23 cellular contexts compared by ENCODE assay signal in the genomic region with DNA sequence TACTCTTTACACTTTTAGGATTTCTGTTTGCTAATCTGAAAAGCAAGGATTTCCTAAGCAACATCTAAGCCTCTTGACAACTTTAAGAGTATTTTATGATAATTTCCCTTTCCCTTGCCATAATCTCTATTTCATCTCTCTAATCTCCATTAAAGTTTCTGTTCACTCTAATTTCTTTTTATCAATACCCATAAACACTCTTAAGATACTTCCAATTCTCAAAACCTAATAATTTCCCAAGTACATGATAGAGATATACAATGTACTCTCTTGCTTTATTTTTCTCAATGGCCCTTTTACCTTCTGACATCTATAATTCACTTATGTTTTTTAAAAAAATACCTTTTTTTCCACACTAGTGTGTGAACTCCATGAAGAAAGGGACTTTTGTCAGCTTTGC. TPM values are rescaled to one million over a fixed set of nuclear protein-coding genes. Genes with fewer than 3 reads are reported as not detected.
"Had no signal": no experiment of that assay in that cellular context is flagged by ENCODE, and none has a peak within 500 bp of the region (broad histone marks: within the 10 kb centered on the region; RNA-seq: fewer than 3 reads in every experiment).

No MANE protein-coding gene starts in this region.

- H3K4me1 Mint-ChIP-seq: immature natural killer cell had no signal

- DNase-seq: activated CD8-positive, alpha-beta T cell treated with anti-CD3 and anti-CD28 coated beads, Interleukin-2, amount 10 ng/mL, durations not matched to agents 7 days and 5 days; adrenal gland; cerebellar nuclear complex; glutamatergic neuron; immature natural killer cell; left lung; naive B cell; spleen; stimulated activated CD4-positive, alpha-beta T cell treated with anti-CD3 and anti-CD28 coated beads, Interleukin-4, amount 100 ng/mL, for 1 hour; stimulated activated naive CD8-positive, alpha-beta T cell treated with anti-CD3 and anti-CD28 coated beads, Interleukin-15, Interleukin-2, amounts not matched to agents 100 U/mL and 50 U/mL, for 24 hours; T-helper 1 cell; T-helper 9 cell; thyroid gland; upper lobe of right lung had no signal

- H3K4me1 ChIP-seq: adrenal gland, prostate gland, thyroid gland, upper lobe of right lung had no signal

- H2AFZ ChIP-seq: hepatocyte had no signal

- ATAC-seq: activated CD8-positive, alpha-beta T cell treated with anti-CD3 and anti-CD28 coated beads, Interleukin-2, amount 10 ng/mL, durations not matched to agents 7 days and 5 days; activated T-helper 17 cell treated with anti-CD3 and anti-CD28 coated beads, Interleukin-2, amount 50 U/mL, for 72 hours; left lung; stimulated activated naive CD8-positive, alpha-beta T cell treated with anti-CD3 and anti-CD28 coated beads, Interleukin-15, Interleukin-2, amounts not matched to agents 100 U/mL and 50 U/mL, for 24 hours; upper lobe of right lung had no signal

- H3K9me3 ChIP-seq: adrenal gland, ascending aorta, esophagus muscularis mucosa, left lung, prostate gland, spleen, thyroid gland, upper lobe of right lung had no signal

- H3K4me3 Mint-ChIP-seq: activated CD8-positive, alpha-beta T cell treated with anti-CD3 and anti-CD28 coated beads, Interleukin-2, amount 10 ng/mL, durations not matched to agents 7 days and 5 days; activated T-helper 17 cell treated with anti-CD3 and anti-CD28 coated beads, Interleukin-2, amount 50 U/mL, for 72 hours; immature natural killer cell; neural crest cell had no signal

- H3K27ac Mint-ChIP-seq: activated CD8-positive, alpha-beta T cell treated with anti-CD3 and anti-CD28 coated beads, Interleukin-2, amount 10 ng/mL, durations not matched to agents 7 days and 5 days; activated T-helper 17 cell treated with anti-CD3 and anti-CD28 coated beads, Interleukin-2, amount 50 U/mL, for 72 hours; immature natural killer cell had no signal

- H3K9me3 Mint-ChIP-seq: activated T-helper 17 cell treated with anti-CD3 and anti-CD28 coated beads, Interleukin-2, amount 50 U/mL, for 72 hours; immature natural killer cell; naive B cell; neural crest cell had no signal

- H3K4me2 ChIP-seq: hepatocyte had no signal

- H3K27ac ChIP-seq: adrenal gland, ascending aorta, esophagus muscularis mucosa, hepatocyte, left lung, prostate gland, spleen, thyroid gland, upper lobe of right lung had no signal

- H3K27me3 ChIP-seq: adrenal gland, ascending aorta, esophagus muscularis mucosa, hepatocyte, left lung, spleen, thyroid gland, upper lobe of right lung had no signal

- H3K79me2 ChIP-seq: hepatocyte had no signal

- H3K36me3 ChIP-seq: adrenal gland, ascending aorta, esophagus muscularis mucosa, prostate gland, thyroid gland, upper lobe of right lung had no signal

- H3K27me3 Mint-ChIP-seq: activated T-helper 17 cell treated with anti-CD3 and anti-CD28 coated beads, Interleukin-2, amount 50 U/mL, for 72 hours; naive B cell had no signal

- H3K4me3 ChIP-seq: adrenal gland, ascending aorta, coronary artery, esophagus muscularis mucosa, hepatocyte, left lung, lung, prostate gland, spleen, thyroid gland, upper lobe of right lung had no signal

RNA-seq across cellular contexts. Expression of a gene that starts 26.8 kb away (rescaled TPM):
- total RNA-seq: ascending aorta, neural crest cell, osteocyte had no signal
